In the genomic region with DNA sequence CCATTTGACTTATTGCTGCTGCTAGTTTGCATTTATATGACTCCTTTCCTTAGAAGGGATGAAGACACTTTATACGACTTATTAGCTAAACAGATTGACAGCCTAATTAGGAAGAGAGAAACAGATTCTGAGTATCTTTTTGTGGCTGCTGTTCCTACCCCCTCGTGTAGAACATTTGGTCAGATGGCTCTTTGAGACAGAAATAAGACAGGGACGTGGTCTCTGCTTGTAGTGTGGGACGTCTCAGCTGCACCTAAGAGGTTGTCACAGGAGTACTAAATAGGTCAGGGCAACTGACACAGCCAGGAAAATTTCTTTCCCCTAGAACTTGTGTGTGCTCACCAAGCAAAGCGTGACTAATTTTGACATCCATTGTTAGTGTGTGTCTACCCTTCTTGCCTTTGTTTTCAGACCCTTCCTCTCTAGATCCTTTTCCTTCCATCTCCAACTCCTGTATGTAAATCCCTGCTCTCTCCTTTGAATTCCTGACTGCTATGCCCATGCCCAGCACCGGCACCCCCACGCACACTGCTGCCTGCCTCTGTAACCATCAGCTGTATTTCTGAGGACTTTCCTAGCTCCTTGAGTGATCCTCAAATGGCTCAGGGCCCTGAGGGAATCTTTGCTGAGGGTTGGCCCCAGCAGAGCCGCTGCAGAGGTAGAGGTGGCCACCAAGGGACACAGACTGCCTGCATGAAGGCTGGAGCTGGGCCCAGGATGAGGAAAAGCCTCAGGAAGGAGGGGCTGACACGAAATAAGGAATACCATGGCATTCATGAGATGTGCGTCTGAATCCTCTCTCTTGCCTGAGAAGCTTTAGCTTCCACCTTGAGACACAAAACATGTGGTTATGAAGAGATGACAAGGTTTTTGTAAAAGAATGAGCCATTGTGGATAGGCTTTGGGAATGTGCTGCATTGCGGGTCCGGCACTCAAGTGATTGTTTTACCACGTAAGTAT, we compare ENCODE assay signal across 10 cellular contexts.
DNase-seq lines count a peak whose midpoint lies in the region; ATAC-seq, FAIRE-seq and TF ChIP-seq lines count a peak whose summit lies in the region.
"Had no signal": no experiment of that assay in that cellular context is flagged by ENCODE, and none has a peak within 500 bp of the region (broad histone marks: within the 10 kb centered on the region; RNA-seq: fewer than 3 reads in every experiment).

No MANE protein-coding gene starts in this region.

- H3K9me3 Mint-ChIP-seq in activated T-cell treated with anti-CD3 and anti-CD28 coated beads, Interleukin-2, amount 50 U/mL, for 72 hours = no peaks in the 10 kb centered on the region

- H3K9me3 ChIP-seq in smooth muscle cell (replicated peaks; ENCODE audit: low read depth) = no peaks in the 10 kb centered on the region

- peaks cover 18% of the 10 kb centered on the region for H3F3A ChIP-seq in smooth muscle cell (ENCODE audit: low read depth)

- peaks cover 53% of the 10 kb centered on the region for H3K4me1 Mint-ChIP-seq in activated T-cell treated with anti-CD3 and anti-CD28 coated beads, Interleukin-2, amount 50 U/mL, for 72 hours (ENCODE audit: low read depth)

- no peaks in the 10 kb centered on the region for H4K20me1 ChIP-seq in smooth muscle cell (ENCODE audit: low read depth)

- peak overlapping the region; percentile 97 for H3K27ac Mint-ChIP-seq in activated T-cell treated with anti-CD3 and anti-CD28 coated beads, Interleukin-2, amount 50 U/mL, for 72 hours

- H3K9ac ChIP-seq in smooth muscle cell (ENCODE audit: low read depth) = no peak overlapping the region

- H3K79me2 ChIP-seq in smooth muscle cell (ENCODE audit: low read depth) = no peaks in the 10 kb centered on the region

- WGBS in smooth muscle cell (ENCODE audit: low lambda C conversion rate) = 67% methylated on average over 13 of the region's 13 CpGs

- no peaks in the 10 kb centered on the region for H3K27me3 ChIP-seq in smooth muscle cell (ENCODE audit: low read depth)

- no peaks in the 10 kb centered on the region for H3K27me3 Mint-ChIP-seq in activated T-cell treated with anti-CD3 and anti-CD28 coated beads, Interleukin-2, amount 50 U/mL, for 72 hours (ENCODE audit: low read depth)

- H2AFZ ChIP-seq in smooth muscle cell (ENCODE audit: low read depth) = no peak overlapping the region

- no peak for FAIRE-seq in urothelium cell line (lab: Jason Lieb, UNC)

- peaks cover 17% of the 10 kb centered on the region for H3K4me1 ChIP-seq in smooth muscle cell (ENCODE audit: low read depth)

- no peak for DNase-seq in activated T-cell treated with anti-CD3 and anti-CD28 coated beads, Interleukin-2, amount 50 U/mL, for 72 hours
- DNase-seq in activated T-cell treated with anti-CD3 and anti-CD28 coated beads, Interleukin-2, amount 50 U/mL, for 48 hours = no peak
- peak; percentile 37 for DNase-seq in activated gamma-delta T cell treated with anti-CD3 and anti-CD28 coated beads, Interleukin-2, amount 50 U/mL, for 16 hours (ENCODE audit: low read depth)
- DNase-seq in smooth muscle cell (lab: John Stamatoyannopoulos, UW; ENCODE audit: unreplicated experiment) (no peak), urothelium cell line (ENCODE audit: low spot score) (no peak)
- DNase-seq: stimulated activated CD4-positive, alpha-beta T cell treated with anti-CD3 and anti-CD28 coated beads, Interleukin-2, amount 100 ng/mL, for 24 hours had no signal

- no peaks in the 10 kb centered on the region for H3K36me3 ChIP-seq in smooth muscle cell (ENCODE audit: low read depth)

- H3K4me3 Mint-ChIP-seq in activated T-cell treated with anti-CD3 and anti-CD28 coated beads, Interleukin-2, amount 50 U/mL, for 72 hours = peak overlapping the region; percentile 86 to 90

- TF ChIP-seq CTCF in smooth muscle cell (IDR thresholded peaks at IDR 0.05; ENCODE audit: borderline replicate concordance, insufficient read depth, poor library complexity, severe bottlenecking) = no peak

- peak; percentile 36 to 42 for ATAC-seq in activated T-cell treated with anti-CD3 and anti-CD28 coated beads, Interleukin-2, amount 50 U/mL, for 72 hours (replicated peaks in 1 of 2)
- ATAC-seq in HG02798 (IDR thresholded peaks at IDR 0.05; ENCODE audit: poor library complexity, unreplicated experiment) = peak; percentile 46
- ATAC-seq in GM18867 (IDR thresholded peaks at IDR 0.05; ENCODE audit: unreplicated experiment) = no peak
- ATAC-seq in GM18502 (IDR thresholded peaks at IDR 0.05; ENCODE audit: poor library complexity, unreplicated experiment) = no peak
- ATAC-seq: Panc1 had no signal

- H3K36me3 Mint-ChIP-seq in activated T-cell treated with anti-CD3 and anti-CD28 coated beads, Interleukin-2, amount 50 U/mL, for 72 hours (ENCODE audit: insufficient read depth in 2 of 2) = peaks cover 46 to 63% of the 10 kb centered on the region in 2 donors

- H3K4me3 ChIP-seq in smooth muscle cell = no peak overlapping the region

- no peak overlapping the region for H3K4me2 ChIP-seq in smooth muscle cell

- peak overlapping the region; percentile 13 for H3K27ac ChIP-seq in smooth muscle cell (ENCODE audit: low read depth)

Comparison
In these comparisons a context has a peak if more than half of its experiments do, and no peak if none do; other contexts are left out.
1. ATAC-seq: peak in activated T-cell treated with anti-CD3 and anti-CD28 coated beads, Interleukin-2, amount 50 U/mL, for 72 hours (2 of 2) and HG02798 (single experiment); none in GM18867 (single experiment) and GM18502 (single experiment).